4 cellular contexts compared by ENCODE assay signal in the genomic region with DNA sequence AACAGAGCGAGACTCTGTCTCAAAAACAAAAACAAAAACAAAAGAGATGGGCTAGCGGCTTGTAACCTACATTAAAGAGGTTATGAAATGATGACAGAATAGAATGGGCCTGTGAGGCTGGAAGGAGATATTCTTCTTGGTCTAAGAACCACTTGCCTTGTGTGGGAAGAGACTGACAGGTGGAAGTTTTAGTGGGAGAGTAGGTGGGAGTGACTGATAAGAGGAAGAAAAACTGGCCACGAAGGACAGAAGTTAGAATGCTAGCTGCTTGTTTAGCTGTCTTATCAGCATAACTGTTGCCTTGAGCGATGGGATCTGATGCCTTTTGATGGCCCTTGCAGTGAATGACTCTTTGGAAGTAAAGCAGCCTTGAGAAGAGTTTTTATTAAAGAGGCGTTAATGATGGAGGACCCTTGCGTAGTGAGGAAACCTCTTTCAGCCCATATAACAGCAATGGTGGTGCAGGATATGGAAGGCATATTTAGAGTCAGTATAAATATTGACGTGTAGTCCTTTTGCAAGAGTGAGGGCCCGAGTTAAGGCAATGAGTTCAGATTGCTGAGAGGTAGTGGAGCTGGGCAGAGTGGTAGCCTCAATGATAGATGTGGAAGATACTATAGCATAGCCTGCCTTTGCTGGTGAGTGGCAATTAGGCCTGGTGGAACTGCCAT. TPM values are rescaled to one million over a fixed set of nuclear protein-coding genes. Genes with fewer than 3 reads are reported as not detected.
DNase-seq lines count a peak whose midpoint lies in the region; ATAC-seq, FAIRE-seq and TF ChIP-seq lines count a peak whose summit lies in the region.
"Not testable (repeated sequence)": the region's sequence is repeated elsewhere in the genome, so short reads cannot be mapped to it uniquely, and the experiment has no call there.

No MANE protein-coding gene starts in this region.

- not testable (repeated sequence) for H3K27me3 ChIP-seq in K562 (ENCODE audit: control insufficient read depth in 2 of 2, insufficient read depth in 2 of 2, low read length in 2 of 2)

- not testable (repeated sequence) for BruUV-seq in K562 (replicated peaks; lab: Mats Ljungman, UMichigan)

- H3K4me3 ChIP-seq in HEK293 (ENCODE audit: low read depth, low read length); K562: not testable (repeated sequence)

- not testable (repeated sequence) for H3K27ac ChIP-seq in HEK293 (ENCODE audit: extremely low read depth, low read depth, low read length); K562 (ENCODE audit: extremely low read depth, low read depth, low read length)

- H3K36me3 ChIP-seq in HEK293 (ENCODE audit: control insufficient read depth in 2 of 2, insufficient read depth in 1 of 2, low read length in 2 of 2); K562 (ENCODE audit: control insufficient read depth, insufficient read depth, low read length): not testable (repeated sequence)

- peak; percentile 51 for DNase-seq in amniotic epithelial cell (ENCODE audit: low read depth)
- not testable (repeated sequence) for DNase-seq in K562 (ENCODE audit: extremely low read depth in 1 of 4, low spot score in 3 of 4)
- DNase-seq in posterior vena cava (ENCODE audit: low spot score): peak; percentile 10

- H3K9ac ChIP-seq in K562 (ENCODE audit: insufficient read depth in 1 of 2, low read depth in 2 of 2, low read length in 2 of 2): not testable (repeated sequence)

- in situ Hi-C loops in K562 (cut with MboI): not testable (repeated sequence)

- H3K79me2 ChIP-seq in K562 (ENCODE audit: control insufficient read depth, insufficient read depth, low read length): not testable (repeated sequence)

- POLR2A ChIA-PET in HEK293 (lab: Yijun Ruan, JAX): not testable (repeated sequence)
- POLR2A ChIA-PET in K562 (lab: Yijun Ruan, JAX): interaction anchor here (1.9 kb wide), 1 partner anchor 8 kb away, joined by 6 read pairs; the partner anchor contains the start of gene IP6K2

- TF ChIP-seq CTCF in HEK293 (tag by site-specific recombination; IDR thresholded peaks at IDR 0.05); K562 (IDR thresholded peaks at IDR 0.05 in 2 of 3, conservative IDR thresholded peaks at IDR 0.05 in 1 of 3; ENCODE audit: insufficient read depth in 2 of 3, low read depth in 1 of 3, low read length in 3 of 3): not testable (repeated sequence)

- CTCF ChIA-PET in HEK293 (lab: Yijun Ruan, JAX); K562 (lab: Yijun Ruan, JAX; ENCODE audit: low intra/inter-chr PET ratio): not testable (repeated sequence)

- not testable (repeated sequence) for TF ChIP-seq RAD21 in K562 (CRISPR knock-in tag; conservative IDR thresholded peaks at IDR 0.05 in 1 of 2, IDR thresholded peaks at IDR 0.05 in 1 of 2)

- not testable (repeated sequence) for TF ChIP-seq EP300 in K562 (IDR thresholded peaks at IDR 0.05; ENCODE audit: low read length)

- not testable (repeated sequence) for ATAC-seq in K562

- FAIRE-seq in K562 (lab: Jason Lieb, UNC): not testable (repeated sequence)

- H3K9me3 ChIP-seq in HEK293 (ENCODE audit: control insufficient read depth, insufficient read depth, low read depth, low read length); K562 (replicated peaks; ENCODE audit: control insufficient read depth, insufficient read depth, low read depth, low read length): not testable (repeated sequence)

- intact Hi-C loops in K562 (cut with micrococcal nuclease); posterior vena cava (cut with DNase I): not testable (repeated sequence)

- WGBS in K562 (ENCODE audit: insufficient coverage, low coverage, missing lambda C conversion rate): 36% methylated on average over 6 of the region's 8 CpGs

- not testable (repeated sequence) for H3K4me2 ChIP-seq in K562 (ENCODE audit: insufficient read depth, low read length)

- H3K4me1 ChIP-seq in HEK293 (ENCODE audit: control insufficient read depth, insufficient read depth, low read length); K562 (replicated peaks in 1 of 2; ENCODE audit: control insufficient read depth in 2 of 2, insufficient read depth in 2 of 2, low read length in 2 of 2): not testable (repeated sequence)

- TF ChIP-seq POLR2A in K562 (conservative IDR thresholded peaks at IDR 0.05): not testable (repeated sequence)

- H4K20me1 ChIP-seq in K562 (replicated peaks; ENCODE audit: control insufficient read depth, insufficient read depth, low read length): not testable (repeated sequence)

- not testable (repeated sequence) for H3K9me1 ChIP-seq in K562 (ENCODE audit: control insufficient read depth, insufficient read depth, low read length)

- not testable (repeated sequence) for H2AFZ ChIP-seq in K562 (ENCODE audit: low read depth, low read length)

TF ChIP-seq in HEK293, 187 proteins besides CTCF, POLR2A, EP300 and RAD21:
- peak; percentile 75 for TF ChIP-seq ZFHX2 (tag by site-specific recombination; conservative IDR thresholded peaks at IDR 0.05)
- peak; percentile 87 for TF ChIP-seq EGR2 (tag by site-specific recombination; IDR thresholded peaks at IDR 0.05; ENCODE audit: low read depth)
- TF ChIP-seq ZNF600 (tag by site-specific recombination; IDR thresholded peaks at IDR 0.05): peak; percentile 94

TF ChIP-seq in K562, 482 proteins besides CTCF, POLR2A, EP300 and RAD21 (continues in another document):
- TF ChIP-seq TRIM24 (IDR thresholded peaks at IDR 0.05): peak; percentile 24 to 26; a peak in 2 of 4 replicates
- TF ChIP-seq TRIM28 (IDR thresholded peaks at IDR 0.05): peak; percentile 75
- TF ChIP-seq ZNF75A (CRISPR knock-in tag; IDR thresholded peaks at IDR 0.05): peak; percentile 54; the same call in 1 of the 2 replicates
- TF ChIP-seq PKNOX1 (IDR thresholded peaks at IDR 0.05): peak; percentile 46; the same call in 1 of the 2 replicates
- peak in 1 of 2 experiments; percentile 34; a peak in 1 of 3 replicates for TF ChIP-seq CBX3 (IDR thresholded peaks at IDR 0.05; ENCODE audit: borderline replicate concordance in 1 of 2, low read length in 2 of 2)

RNA-seq across cellular contexts. Expression of gene IP6K2, which starts 8.3 kb away (rescaled TPM):
- 178 and 218 TPM in 2 replicates for total RNA-seq in K562 (2011; cell fraction: chromatin; rRNA removed; ENCODE audit: low replicate concordance)
- 134 and 138 TPM in 2 replicates for total RNA-seq in K562 (2011; cell fraction: nucleolus; rRNA removed)
- total RNA-seq in K562 (2011; cell fraction: nucleoplasm; rRNA removed): 174 and 186 TPM in 2 replicates
- total RNA-seq in K562 (2014; rRNA removed) (46.1 and 50.4 TPM in 2 replicates), K562 (2014; rRNA removed; fragmentation: Illumina TruSeq; extraction: Trizol) (37.6 and 38.9 TPM in 2 replicates), K562 (2015; rRNA removed; fragmentation: Illumina TruSeq; extraction: Trizol) (46.9 and 48.8 TPM in 2 replicates), K562 (2021) (41.3 and 48.0 TPM in 2 replicates), posterior vena cava (10 to 100 TPM; 24.6 to 33.1 TPM)
- polyA plus RNA-seq in K562 (2011; rRNA removed) (60.2 and 102 TPM in 2 replicates), K562 (2014; fragmentation: Illumina TruSeq; extraction: Trizol) (57.1 and 79.3 TPM in 2 replicates), K562 (2014; fragmentation: Nextera tagmentation; extraction: Ambion mirVana) (10 to 100 TPM; 19.6 to 26.3 TPM), K562 (2014; rRNA removed) (69.6 and 78.1 TPM in 2 replicates)
- 75.7 and 102 TPM in 2 replicates for polyA plus RNA-seq in K562 (2011; cell fraction: cytosol; rRNA removed)
- 547 and 559 TPM in 2 replicates for polyA plus RNA-seq in K562 (2011; cell fraction: nucleus; rRNA removed)
- 50.4 and 55.4 TPM in 2 replicates for polyA plus RNA-seq in K562 (2012)
- 43.8 and 51.2 TPM in 2 replicates for polyA minus RNA-seq in K562 (2011; rRNA and poly(A)+ RNA removed)
- polyA minus RNA-seq in K562 (2011; cell fraction: cytosol; rRNA and poly(A)+ RNA removed): 19.8 and 28.5 TPM in 2 replicates
- polyA minus RNA-seq in K562 (2011; cell fraction: nucleus; rRNA and poly(A)+ RNA removed): 33.5 and 60.8 TPM in 2 replicates

RNA-seq across cellular contexts. Expression of gene NCKIPSD, which starts 39.6 kb away (rescaled TPM):
- total RNA-seq in K562 (2011; cell fraction: chromatin; rRNA removed; ENCODE audit: low replicate concordance): 29.1 and 109 TPM in 2 replicates
- total RNA-seq in K562 (2011; cell fraction: nucleolus; rRNA removed): 55.4 and 58.4 TPM in 2 replicates
- total RNA-seq in K562 (2011; cell fraction: nucleoplasm; rRNA removed): 33.2 and 33.4 TPM in 2 replicates
- total RNA-seq in K562 (2014; rRNA removed) (12.3 and 18.7 TPM in 2 replicates), K562 (2014; rRNA removed; fragmentation: Illumina TruSeq; extraction: Trizol) (4.1 and 6.3 TPM in 2 replicates), K562 (2015; rRNA removed; fragmentation: Illumina TruSeq; extraction: Trizol) (9.7 and 10.0 TPM in 2 replicates), K562 (2021) (17.3 and 20.1 TPM in 2 replicates), posterior vena cava (10 to 100 TPM; 14.0 to 19.8 TPM)
- polyA plus RNA-seq in K562 (2011; rRNA removed) (24.4 and 35.6 TPM in 2 replicates), K562 (2014; fragmentation: Illumina TruSeq; extraction: Trizol) (15.0 and 16.2 TPM in 2 replicates), K562 (2014; fragmentation: Nextera tagmentation; extraction: Ambion mirVana) (1 to 10 TPM in 1 of 2 experiments, under 1 TPM in 1; 0.49 to 1.7 TPM), K562 (2014; rRNA removed) (17.8 and 21.4 TPM in 2 replicates)
- polyA plus RNA-seq in K562 (2011; cell fraction: cytosol; rRNA removed): 38.2 and 70.0 TPM in 2 replicates
- 114 and 150 TPM in 2 replicates for polyA plus RNA-seq in K562 (2011; cell fraction: nucleus; rRNA removed)
- 14.6 and 23.0 TPM in 2 replicates for polyA plus RNA-seq in K562 (2012)
- polyA minus RNA-seq in K562 (2011; rRNA and poly(A)+ RNA removed): 14.6 and 22.5 TPM in 2 replicates
- polyA minus RNA-seq in K562 (2011; cell fraction: cytosol; rRNA and poly(A)+ RNA removed): 25.6 and 29.7 TPM in 2 replicates
- 33.0 and 36.1 TPM in 2 replicates for polyA minus RNA-seq in K562 (2011; cell fraction: nucleus; rRNA and poly(A)+ RNA removed)
